Comparison of ENCODE assay signal across 13 cellular contexts in the genomic region with DNA sequence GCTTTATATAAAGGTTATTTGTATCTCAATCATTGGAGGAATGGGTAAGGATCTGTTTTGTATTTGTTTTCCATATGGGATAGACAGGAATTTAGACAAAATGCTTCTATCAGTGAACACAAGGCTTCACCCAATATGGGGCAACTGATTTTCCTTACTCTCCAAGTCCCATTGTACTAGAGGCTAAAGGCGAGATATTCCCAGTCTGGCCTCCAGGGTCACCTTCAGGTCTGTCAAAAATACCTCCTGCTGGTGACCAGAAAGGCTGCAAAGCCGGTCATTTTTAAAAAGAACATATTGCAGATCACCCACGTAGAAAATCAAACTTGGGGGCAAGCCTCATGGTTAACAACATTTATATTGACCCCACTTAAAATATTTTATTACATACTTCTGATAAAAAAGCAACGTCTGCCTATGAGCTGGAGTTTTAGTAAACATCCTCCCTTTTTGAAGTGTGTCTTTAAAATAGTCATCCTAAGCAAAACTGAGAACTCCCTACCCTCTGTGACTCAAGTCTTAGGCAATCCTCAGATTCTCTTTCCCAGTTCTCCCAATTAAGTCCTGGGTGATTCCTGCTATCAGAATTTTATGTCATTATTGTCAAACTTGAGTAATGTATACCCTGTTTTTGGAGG.
A peak's percentile ranks its signal among the peaks of the same experiment; 100 is the strongest.
DNase-seq lines count a peak whose midpoint lies in the region; ATAC-seq and TF ChIP-seq lines count a peak whose summit lies in the region.
"Had no signal": no experiment of that assay in that cellular context is flagged by ENCODE, and none has a peak within 500 bp of the region (broad histone marks: within the 10 kb centered on the region; RNA-seq: fewer than 3 reads in every experiment).

No MANE protein-coding gene starts in this region.

- DNase-seq in DMS 273 (lab: John Stamatoyannopoulos, UW; ENCODE audit: unreplicated experiment) (peak; percentile 48), DMS 273 treated with DMSO at 0.1 percent for 48 hours (lab: John Stamatoyannopoulos, UW) (no peak), Panc1 (ENCODE audit: low read depth, low spot score) (no peak), fibroblast of gingiva (ENCODE audit: low read depth) (peak; percentile 72), retinal pigment epithelial cell (ENCODE audit: low read depth) (no peak), SW480 (ENCODE audit: low spot score) (no peak), NCI-H2029 (lab: John Stamatoyannopoulos, UW) (no peak), COR-L47 (lab: John Stamatoyannopoulos, UW) (no peak)
- DNase-seq: activated CD4-positive, alpha-beta T cell treated with anti-CD3 and anti-CD28 coated beads, Interleukin-2, amount 10 ng/mL, durations not matched to agents 7 days and 5 days; GOT3; hypothalamus; pancreas had no signal

- TF ChIP-seq CTCF in Panc1 (IDR thresholded peaks at IDR 0.05) (0 out of 2 replicates have a peak, but pooled peaks have one; percentile 5), retinal pigment epithelial cell (conservative IDR thresholded peaks at IDR 0.05; ENCODE audit: low read depth, low read length) (peak; percentile 32)

- no peak overlapping the region for H3K27ac ChIP-seq in Panc1 (ENCODE audit: low read length)
- H3K27ac ChIP-seq: 22Rv1, pancreas had no signal

- BruUV-seq in Panc1 (replicated peaks; lab: Mats Ljungman, UMichigan), result no TSS peak

- H3K4me3 ChIP-seq in Panc1 (ENCODE audit: low read depth in 2 of 2, low read length in 2 of 2), result no peak overlapping the region
- H3K4me3 ChIP-seq in retinal pigment epithelial cell (ENCODE audit: low read length), result no peak overlapping the region
- H3K4me3 ChIP-seq: pancreas had no signal

- no peaks in the 10 kb centered on the region for H3K27me3 ChIP-seq in Panc1 (ENCODE audit: control insufficient read depth, insufficient read depth, low read length)

- CTCF ChIA-PET in Panc1 (lab: Charles Lee), result no interaction called here

- intact Hi-C loops in Panc1 (cut with micrococcal nuclease; ENCODE audit: unreplicated experiment), result no loop called here

- no peaks in the 10 kb centered on the region for H3K4me1 ChIP-seq in Panc1 (ENCODE audit: control insufficient read depth, insufficient read depth, low read length)

- POLR2A ChIA-PET in Panc1 (lab: Charles Lee), result no interaction called here

- ATAC-seq in Panc1, result no peak

- H3K9me3 ChIP-seq in Panc1 (ENCODE audit: control insufficient read depth, insufficient read depth, low read depth, low read length), result no peaks in the 10 kb centered on the region
- H3K9me3 ChIP-seq: pancreas had no signal

- H3K36me3 ChIP-seq in Panc1 (ENCODE audit: control insufficient read depth, insufficient read depth, low read length), result no peaks in the 10 kb centered on the region
- H3K36me3 ChIP-seq: pancreas had no signal

- in situ Hi-C loops in Panc1 (cut with HindIII; ENCODE audit: low pct_unique_long_range_greater_than_20kb, low sequenced_read_pairs), result no loop called here

Comparison
In these comparisons a context has a peak if more than half of its experiments do, and no peak if none do; other contexts are left out.
1. DNase-seq: peak in DMS 273 (single experiment) and fibroblast of gingiva (single experiment); none in DMS 273 treated with DMSO at 0.1 percent for 48 hours (single experiment), Panc1 (single experiment), retinal pigment epithelial cell (single experiment), SW480 (single experiment), NCI-H2029 (single experiment) and COR-L47 (single experiment).